Comparison of ENCODE assay signal across 9 cellular contexts in the genomic region with DNA sequence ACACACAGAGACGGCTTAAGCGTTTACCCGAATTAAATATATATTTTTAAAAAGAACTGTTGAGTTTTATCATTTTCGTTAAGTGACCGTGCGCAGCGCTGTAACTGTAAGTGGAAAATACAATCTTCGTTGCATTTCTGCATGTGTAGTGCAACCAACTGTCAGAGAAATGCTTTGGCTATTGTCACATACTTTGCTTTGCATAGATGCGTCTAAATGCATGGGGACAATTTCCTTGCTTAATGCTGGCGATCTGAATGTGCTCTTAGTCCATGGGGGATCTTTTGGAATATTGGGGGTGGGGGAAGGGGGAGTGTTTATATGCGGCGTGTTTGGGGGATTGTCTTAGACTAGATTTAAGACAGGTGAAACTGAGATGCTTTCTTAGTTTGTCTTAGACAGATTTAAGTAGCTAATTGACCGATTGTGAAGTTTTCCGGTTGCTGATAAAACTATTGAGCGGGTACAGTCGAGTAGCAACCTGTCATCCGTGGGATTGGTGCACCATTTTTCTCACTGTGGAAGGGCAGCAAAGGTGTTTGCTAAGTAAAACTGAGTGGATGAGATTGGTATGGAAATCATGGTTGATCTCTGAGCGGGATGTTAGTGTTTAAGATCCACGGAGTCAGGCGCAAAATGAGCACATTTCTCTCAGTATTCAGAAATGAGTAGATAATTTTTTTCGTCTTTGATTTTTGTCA. TPM values are rescaled to one million over a fixed set of nuclear protein-coding genes. Genes with fewer than 3 reads are reported as not detected.
DNase-seq lines count a peak whose midpoint lies in the region; ATAC-seq, FAIRE-seq and TF ChIP-seq lines count a peak whose summit lies in the region.
"Had no signal": no experiment of that assay in that cellular context is flagged by ENCODE, and none has a peak within 500 bp of the region (broad histone marks: within the 10 kb centered on the region; RNA-seq: fewer than 3 reads in every experiment).

No MANE protein-coding gene starts in this region.

- no peaks in the 10 kb centered on the region for H3K36me3 Mint-ChIP-seq in astrocyte (ENCODE audit: low read depth, unreplicated experiment)
- H3K36me3 Mint-ChIP-seq in stimulated activated memory B cell treated with anti-CD40 and anti-IgM and Interleukin-4, amounts not matched to agents 10 μg/mL and 1 μg/mL and 100 μg/mL, for 72 hours = no peaks in the 10 kb centered on the region
- H3K36me3 Mint-ChIP-seq: IgD-negative memory B cell had no signal

- H3K36me3 ChIP-seq in HUES6 (ENCODE audit: control insufficient read depth, insufficient read depth, low read length) (no peaks in the 10 kb centered on the region), astrocyte (ENCODE audit: insufficient read depth, low read length) (no peaks in the 10 kb centered on the region), iPS-20b (ENCODE audit: insufficient read depth, low read depth, low read length) (no peaks in the 10 kb centered on the region)

- H3K9ac ChIP-seq in HUES6 (ENCODE audit: low read length) (peak overlapping the region; percentile 64), astrocyte (ENCODE audit: low read length) (peak overlapping the region; percentile 87), iPS-20b (ENCODE audit: low read depth, low read length) (peak overlapping the region; percentile 88; the same call in 1 of the 2 replicates)

- DNase-seq in astrocyte (ENCODE audit: low read depth) = no peak
- DNase-seq in stimulated activated CD8-positive, alpha-beta memory T cell treated with anti-CD3 and anti-CD28 coated beads, Interleukin-4, amount 100 ng/mL, for 48 hours = no peak
- DNase-seq in NCI-H1092 treated with DMSO at 0.1 percent for 48 hours (lab: John Stamatoyannopoulos, UW) = no peak
- DNase-seq in iPS-NIHi11 (ENCODE audit: low spot score) = no peak

- H3K27ac ChIP-seq in HUES6 (ENCODE audit: low read depth, low read length) = no peak overlapping the region
- no peak overlapping the region for H3K27ac ChIP-seq in astrocyte (ENCODE audit: low read depth, low read length)
- H3K27ac ChIP-seq in iPS-20b (ENCODE audit: low read length) = no peak overlapping the region

- H3K4me3 Mint-ChIP-seq in astrocyte (ENCODE audit: unreplicated experiment) = peak overlapping the region; percentile 91
- H3K4me3 Mint-ChIP-seq in stimulated activated memory B cell treated with anti-CD40 and anti-IgM and Interleukin-4, amounts not matched to agents 10 μg/mL and 1 μg/mL and 100 μg/mL, for 72 hours = peak overlapping the region; percentile 72

- no peaks in the 10 kb centered on the region for H3K9me3 Mint-ChIP-seq in astrocyte (ENCODE audit: unreplicated experiment)
- no peaks in the 10 kb centered on the region for H3K9me3 Mint-ChIP-seq in stimulated activated memory B cell treated with anti-CD40 and anti-IgM and Interleukin-4, amounts not matched to agents 10 μg/mL and 1 μg/mL and 100 μg/mL, for 72 hours

- H3K27me3 ChIP-seq in HUES6 (ENCODE audit: control insufficient read depth, insufficient read depth, low read length) = peaks cover 32% of the 10 kb centered on the region
- H3K27me3 ChIP-seq in astrocyte (ENCODE audit: insufficient read depth, low read length) = no peaks in the 10 kb centered on the region
- H3K27me3 ChIP-seq in iPS-20b (ENCODE audit: insufficient read depth, low read length) = peaks cover 56% of the 10 kb centered on the region

- H2AFZ ChIP-seq in astrocyte (ENCODE audit: low read depth, low read length) = peak overlapping the region; percentile 87

- H3K4me3 ChIP-seq in HUES6 (ENCODE audit: low read depth, low read length) = peak overlapping the region; percentile 83
- peak overlapping the region; percentile 94 for H3K4me3 ChIP-seq in astrocyte (ENCODE audit: insufficient read depth, low read depth, low read length)
- peak overlapping the region; percentile 95 for H3K4me3 ChIP-seq in iPS-20b (ENCODE audit: low read length)

- H3K9me3 ChIP-seq in HUES6 (ENCODE audit: control insufficient read depth, insufficient read depth, low read depth, low read length) (no peaks in the 10 kb centered on the region), astrocyte (ENCODE audit: insufficient read depth, low read depth, low read length) (no peaks in the 10 kb centered on the region), iPS-20b (ENCODE audit: insufficient read depth, low read depth, low read length) (no peaks in the 10 kb centered on the region)

- peaks cover 12% of the 10 kb centered on the region for H3K27me3 Mint-ChIP-seq in astrocyte (ENCODE audit: low read depth, unreplicated experiment)
- peaks cover 70% of the 10 kb centered on the region for H3K27me3 Mint-ChIP-seq in stimulated activated memory B cell treated with anti-CD40 and anti-IgM and Interleukin-4, amounts not matched to agents 10 μg/mL and 1 μg/mL and 100 μg/mL, for 72 hours

- H3K4me1 ChIP-seq in HUES6 (ENCODE audit: control insufficient read depth, insufficient read depth, low read length) (peaks cover 37% of the 10 kb centered on the region), astrocyte (ENCODE audit: insufficient read depth, low read length) (peaks cover 32% of the 10 kb centered on the region), iPS-20b (ENCODE audit: insufficient read depth, low read length) (peaks cover 34% of the 10 kb centered on the region; the same call in 1 of the 2 replicates)

- H3K79me2 ChIP-seq in astrocyte (ENCODE audit: insufficient read depth, low read length) = no peaks in the 10 kb centered on the region

- peak overlapping the region; percentile 96 for H3K4me2 ChIP-seq in astrocyte (ENCODE audit: low read length)

- peak; percentile 7 for TF ChIP-seq CTCF in astrocyte (IDR thresholded peaks at IDR 0.05; ENCODE audit: insufficient read depth, low read depth, low read length)

- H3K27ac Mint-ChIP-seq in astrocyte (ENCODE audit: unreplicated experiment) = peak overlapping the region; percentile 66
- no peak overlapping the region for H3K27ac Mint-ChIP-seq in stimulated activated memory B cell treated with anti-CD40 and anti-IgM and Interleukin-4, amounts not matched to agents 10 μg/mL and 1 μg/mL and 100 μg/mL, for 72 hours
- H3K27ac Mint-ChIP-seq: IgD-negative memory B cell had no signal

- ATAC-seq in stimulated activated memory B cell treated with anti-CD40 and anti-IgM and Interleukin-4, amounts not matched to agents 10 μg/mL and 1 μg/mL and 100 μg/mL, for 72 hours = no peak
- no peak for ATAC-seq in GM21367 (IDR thresholded peaks at IDR 0.05; ENCODE audit: unreplicated experiment)

- peaks cover 20% of the 10 kb centered on the region for H3K4me1 Mint-ChIP-seq in astrocyte (ENCODE audit: low read depth, unreplicated experiment)
- H3K4me1 Mint-ChIP-seq in stimulated activated memory B cell treated with anti-CD40 and anti-IgM and Interleukin-4, amounts not matched to agents 10 μg/mL and 1 μg/mL and 100 μg/mL, for 72 hours = peaks cover 26% of the 10 kb centered on the region

- no peak for FAIRE-seq in astrocyte (lab: Jason Lieb, UNC)

- H4K20me1 ChIP-seq in astrocyte (ENCODE audit: insufficient read depth, low read length) = no peaks in the 10 kb centered on the region

RNA-seq across cellular contexts. Expression of a gene that starts 0.5 kb away (rescaled TPM):
- total RNA-seq in astrocyte = 0.61 and 2.4 TPM in 2 replicates

RNA-seq across cellular contexts. Expression of a gene that starts 22.7 kb away (rescaled TPM):
- total RNA-seq in astrocyte = 0.10 TPM in 1 of 2 replicates, not detected in the other
